Comparison of ENCODE assay signal across 18 cellular contexts in genomic region chr13:50580684-50581305, GRCh38.
DNase-seq lines count a peak whose midpoint lies in the region; ATAC-seq and TF ChIP-seq lines count a peak whose summit lies in the region.
"Had no signal": no experiment of that assay in that cellular context is flagged by ENCODE, and none has a peak within 500 bp of the region (broad histone marks: within the 10 kb centered on the region; RNA-seq: fewer than 3 reads in every experiment).

No MANE protein-coding gene starts in this region.

- no peaks in the 10 kb centered on the region for H3K27me3 Mint-ChIP-seq in stimulated activated naive CD8-positive, alpha-beta T cell treated with anti-CD3 and anti-CD28 coated beads, Interleukin-15, amount 100 ng/mL, for 72 hours
- H3K27me3 Mint-ChIP-seq: activated CD4-positive, alpha-beta memory T cell treated with anti-CD3 and anti-CD28 coated beads for 36 hours had no signal

- no peak for DNase-seq in stimulated activated naive CD8-positive, alpha-beta T cell treated with anti-CD3 and anti-CD28 coated beads, Interleukin-15, Interleukin-2, amounts not matched to agents 100 U/mL and 50 U/mL, for 24 hours
- DNase-seq in stimulated activated naive CD8-positive, alpha-beta T cell treated with anti-CD3 and anti-CD28 coated beads, Interleukin-15, amount 100 ng/mL, for 72 hours = no peak
- DNase-seq in brain microvascular endothelial cell (peak; percentile 76), heart left ventricle (peak in 2 of 5 donors; percentile 34 to 39), T-helper 1 cell (no peak), NCI-H1436 (lab: John Stamatoyannopoulos, UW) (no peak), lower lobe of right lung (no peak)
- DNase-seq: activated CD4-positive, alpha-beta memory T cell treated with anti-CD3 and anti-CD28 coated beads for 36 hours; COR-L47; GF-D8; hippocampal formation; naive thymus-derived CD8-positive, alpha-beta T cell; stimulated activated naive CD4-positive, alpha-beta T cell had no signal

- no peak overlapping the region for H3K4me3 Mint-ChIP-seq in stimulated activated naive CD8-positive, alpha-beta T cell treated with anti-CD3 and anti-CD28 coated beads, Interleukin-15, amount 100 ng/mL, for 72 hours
- H3K4me3 Mint-ChIP-seq: activated CD4-positive, alpha-beta memory T cell treated with anti-CD3 and anti-CD28 coated beads for 36 hours; brain; naive thymus-derived CD8-positive, alpha-beta T cell had no signal

- WGBS in heart left ventricle, 4 donors = 35 to 51% (median 47%) methylated on average over 4 of the region's 4 CpGs

- H3K36me3 ChIP-seq in brain microvascular endothelial cell (replicated peaks) (no peaks in the 10 kb centered on the region), heart left ventricle (no peaks in the 10 kb centered on the region), lower lobe of right lung (no peaks in the 10 kb centered on the region)
- H3K36me3 ChIP-seq: SJSA1 had no signal

- no peak for TF ChIP-seq POLR2A in heart left ventricle (IDR thresholded peaks at IDR 0.05)

- H3K4me1 Mint-ChIP-seq in stimulated activated naive CD8-positive, alpha-beta T cell treated with anti-CD3 and anti-CD28 coated beads, Interleukin-15, amount 100 ng/mL, for 72 hours = peaks cover 8% of the 10 kb centered on the region
- H3K4me1 Mint-ChIP-seq: naive thymus-derived CD8-positive, alpha-beta T cell had no signal

- H3K27ac ChIP-seq in brain microvascular endothelial cell = no peak overlapping the region
- peak overlapping the region in 10 of 12 donors; percentile 24 to 81 (median 62) for H3K27ac ChIP-seq in heart left ventricle
- H3K27ac ChIP-seq in lower lobe of right lung = no peak overlapping the region
- H3K27ac ChIP-seq: A549, SJSA1 had no signal

- in situ Hi-C loops in brain microvascular endothelial cell (cut with HindIII; ENCODE audit: low pct_ligation_motif_present, low sequenced_read_pairs) = no loop called here

- no peaks in the 10 kb centered on the region for H3K9me3 Mint-ChIP-seq in stimulated activated naive CD8-positive, alpha-beta T cell treated with anti-CD3 and anti-CD28 coated beads, Interleukin-15, amount 100 ng/mL, for 72 hours
- H3K9me3 Mint-ChIP-seq: activated CD4-positive, alpha-beta memory T cell treated with anti-CD3 and anti-CD28 coated beads for 36 hours; naive thymus-derived CD8-positive, alpha-beta T cell had no signal

- H3K4me1 ChIP-seq in heart left ventricle = peaks cover 0 to 35% (median 12%) of the 10 kb centered on the region in 12 donors
- no peaks in the 10 kb centered on the region for H3K4me1 ChIP-seq in lower lobe of right lung
- H3K4me1 ChIP-seq: A549 had no signal

- H3K27ac Mint-ChIP-seq in stimulated activated naive CD8-positive, alpha-beta T cell treated with anti-CD3 and anti-CD28 coated beads, Interleukin-15, amount 100 ng/mL, for 72 hours = no peak overlapping the region
- H3K27ac Mint-ChIP-seq: activated CD4-positive, alpha-beta memory T cell treated with anti-CD3 and anti-CD28 coated beads for 36 hours; naive thymus-derived CD8-positive, alpha-beta T cell had no signal

- ATAC-seq in stimulated activated naive CD8-positive, alpha-beta T cell treated with anti-CD3 and anti-CD28 coated beads, Interleukin-15, Interleukin-2, amounts not matched to agents 100 U/mL and 50 U/mL, for 24 hours = peak; percentile 55
- no peak for ATAC-seq in stimulated activated naive CD8-positive, alpha-beta T cell treated with anti-CD3 and anti-CD28 coated beads, Interleukin-15, amount 100 ng/mL, for 72 hours
- ATAC-seq in heart left ventricle (peak; percentile 87 to 92 (median 90)), HG02759 (IDR thresholded peaks at IDR 0.05; ENCODE audit: unreplicated experiment) (no peak), lower lobe of right lung (no peak)
- ATAC-seq: A549; naive thymus-derived CD8-positive, alpha-beta T cell; sciatic nerve had no signal

- intact Hi-C loops in heart left ventricle (cut with DNase I) = loop anchor here in 2 of 10 donors (10.0 kb wide), 1 partner anchor 104 kb away; no protein-coding TSS in a partner anchor
- intact Hi-C loops in lower lobe of right lung (cut with DNase I) = no loop called here

- no peaks in the 10 kb centered on the region for H3K27me3 ChIP-seq in brain microvascular endothelial cell (replicated peaks)
- H3K27me3 ChIP-seq in heart left ventricle = no peaks in the 10 kb centered on the region
- H3K27me3 ChIP-seq in lower lobe of right lung (ENCODE audit: low read depth) = no peaks in the 10 kb centered on the region
- H3K27me3 ChIP-seq: SJSA1 had no signal

- TF ChIP-seq CTCF in brain microvascular endothelial cell (IDR thresholded peaks at IDR 0.05; ENCODE audit: low read depth, low read length, missing control alignments) = peak; percentile 54
- peak in 4 of 12 donors; percentile 9 to 17 (median 13) for TF ChIP-seq CTCF in heart left ventricle (IDR thresholded peaks at IDR 0.05)
- TF ChIP-seq CTCF in lower lobe of right lung (IDR thresholded peaks at IDR 0.05) = no peak

- H3K9me3 ChIP-seq in heart left ventricle (peaks cover 0 to 6% (median 0%) of the 10 kb centered on the region in 12 donors), lower lobe of right lung (no peaks in the 10 kb centered on the region)
- H3K9me3 ChIP-seq: A549, SJSA1 had no signal

- H3K4me3 ChIP-seq in brain microvascular endothelial cell (ENCODE audit: low read depth, low read length) (no peak overlapping the region), heart left ventricle (no peak overlapping the region), lower lobe of right lung (no peak overlapping the region)
- H3K4me3 ChIP-seq: A549, SJSA1 had no signal

Comparison
In these comparisons a context has a peak if more than half of its experiments do, and no peak if none do; other contexts are left out.
1. ATAC-seq: peak in stimulated activated naive CD8-positive, alpha-beta T cell treated with anti-CD3 and anti-CD28 coated beads, Interleukin-15, Interleukin-2, amounts not matched to agents 100 U/mL and 50 U/mL, for 24 hours (single experiment) and heart left ventricle (4 of 4); none in stimulated activated naive CD8-positive, alpha-beta T cell treated with anti-CD3 and anti-CD28 coated beads, Interleukin-15, amount 100 ng/mL, for 72 hours (single experiment), HG02759 (single experiment) and lower lobe of right lung (0 of 2).
2. H3K27ac ChIP-seq: peak in heart left ventricle (10 of 12); none in brain microvascular endothelial cell (single experiment) and lower lobe of right lung (single experiment).